8 cellular contexts compared by ENCODE assay signal in genomic region chr4:122764808-122765189, GRCh38. TPM values are rescaled to one million over a fixed set of nuclear protein-coding genes. Genes with fewer than 3 reads are reported as not detected.
DNase-seq lines count a peak whose midpoint lies in the region; ATAC-seq, FAIRE-seq and TF ChIP-seq lines count a peak whose summit lies in the region.

No MANE protein-coding gene starts in this region.

- no peaks in the 10 kb centered on the region for H3K36me3 Mint-ChIP-seq in stimulated activated memory B cell treated with anti-CD40 and anti-IgM and Interleukin-4, amounts not matched to agents 10 μg/mL and 1 μg/mL and 100 μg/mL, for 72 hours

- no peak overlapping the region for H3K4me2 ChIP-seq in HCT116 (ENCODE audit: low read length)

- H3K27me3 Mint-ChIP-seq in stimulated activated memory B cell treated with anti-CD40 and anti-IgM and Interleukin-4, amounts not matched to agents 10 μg/mL and 1 μg/mL and 100 μg/mL, for 72 hours, result peaks cover 9% of the 10 kb centered on the region

- H3K36me3 ChIP-seq in HCT116 (ENCODE audit: control insufficient read depth in 1 of 2, insufficient read depth in 2 of 2, low read length in 2 of 2) (no peaks in the 10 kb centered on the region), small intestine (ENCODE audit: control insufficient read depth in 2 of 2, insufficient read depth in 2 of 2, low read length in 2 of 2) (no peaks in the 10 kb centered on the region)

- no peak overlapping the region for H3K4me3 Mint-ChIP-seq in stimulated activated memory B cell treated with anti-CD40 and anti-IgM and Interleukin-4, amounts not matched to agents 10 μg/mL and 1 μg/mL and 100 μg/mL, for 72 hours

- peak; percentile 63 for FAIRE-seq in GM18507 (lab: Jason Lieb, UNC)
- no peak for FAIRE-seq in small intestine (lab: Jason Lieb, UNC)

- no peak overlapping the region for H3K4me3 ChIP-seq in HCT116 (replicated peaks in 1 of 2; ENCODE audit: low read depth in 1 of 2, low read length in 2 of 2)
- H3K4me3 ChIP-seq in foreskin fibroblast (ENCODE audit: low read depth in 1 of 2, low read length in 2 of 2), result peak overlapping the region in 1 of 2 donors; percentile 1
- no peak overlapping the region for H3K4me3 ChIP-seq in small intestine (ENCODE audit: low read depth in 1 of 2, low read length in 2 of 2)

- peaks cover 20% of the 10 kb centered on the region for H3K4me1 Mint-ChIP-seq in stimulated activated memory B cell treated with anti-CD40 and anti-IgM and Interleukin-4, amounts not matched to agents 10 μg/mL and 1 μg/mL and 100 μg/mL, for 72 hours

- no TSS peak for BruUV-seq in HCT116 (replicated peaks; lab: Mats Ljungman, UMichigan)

- no peak for TF ChIP-seq POLR2A in HCT116 (IDR thresholded peaks at IDR 0.05; ENCODE audit: borderline replicate concordance, extremely low read depth, insufficient read depth, insufficient read length)

- RAD21 ChIA-PET in HCT116 (lab: Charles Lee; ENCODE audit: low non-redundant PET in 1 of 2, low total read pairs in 2 of 2, uncharacterized antibody in 2 of 2, unreplicated experiment in 2 of 2), result no interaction called here

- H3K27ac ChIP-seq in HCT116 (ENCODE audit: low read depth, low read length) (no peak overlapping the region), small intestine (ENCODE audit: low read depth in 1 of 2, low read length in 1 of 2) (no peak overlapping the region)

- CTCF ChIA-PET in HCT116 (lab: Charles Lee), result no interaction called here

- H3K9ac ChIP-seq in HCT116 (ENCODE audit: low read length), result no peak overlapping the region

- TF ChIP-seq RAD21 in HCT116 (IDR thresholded peaks at IDR 0.05; ENCODE audit: low read depth), result no peak

- POLR2A ChIA-PET in HCT116 (lab: Charles Lee), result no interaction called here

- H3K27me3 ChIP-seq in HCT116 (ENCODE audit: insufficient read depth, low read length) (no peaks in the 10 kb centered on the region), small intestine (ENCODE audit: control insufficient read depth in 2 of 2, insufficient read depth in 2 of 2, low read length in 2 of 2) (no peaks in the 10 kb centered on the region)

- 64 to 81% (median 77%) methylated on average over 1 of the region's 1 CpG for WGBS in small intestine, 3 donors

- no peaks in the 10 kb centered on the region for H3K9me2 ChIP-seq in HCT116 (ENCODE audit: insufficient read depth)

- no peaks in the 10 kb centered on the region for H3K9me3 Mint-ChIP-seq in stimulated activated memory B cell treated with anti-CD40 and anti-IgM and Interleukin-4, amounts not matched to agents 10 μg/mL and 1 μg/mL and 100 μg/mL, for 72 hours

- TF ChIP-seq CTCF in HCT116 (IDR thresholded peaks at IDR 0.05 in 2 of 3, conservative IDR thresholded peaks at IDR 0.05 in 1 of 3; ENCODE audit: borderline replicate concordance in 1 of 3, insufficient read depth in 1 of 3, low read depth in 2 of 3, low read length in 2 of 3) (no peak), foreskin fibroblast (IDR thresholded peaks at IDR 0.05; ENCODE audit: low read depth, low read length) (no peak)

- no peaks in the 10 kb centered on the region for H3K9me3 ChIP-seq in HCT116 (ENCODE audit: control insufficient read depth in 1 of 2, insufficient read depth in 1 of 2, low read depth in 1 of 2, low read length in 2 of 2)
- H3K9me3 ChIP-seq in small intestine (ENCODE audit: control insufficient read depth, low read depth), result no peaks in the 10 kb centered on the region

- no peak for ATAC-seq in HCT116
- ATAC-seq in stimulated activated memory B cell treated with anti-CD40 and anti-IgM and Interleukin-4, amounts not matched to agents 10 μg/mL and 1 μg/mL and 100 μg/mL, for 72 hours, result no peak

- no peaks in the 10 kb centered on the region for H4K20me1 ChIP-seq in HCT116 (ENCODE audit: insufficient read depth)

- no peaks in the 10 kb centered on the region for H3K79me2 ChIP-seq in HCT116 (ENCODE audit: insufficient read depth, low read length)

- intact Hi-C loops in HCT116 (cut with micrococcal nuclease), result no loop called here

- DNase-seq in GM18507 (ENCODE audit: extremely low spot score, insufficient read length, low read depth), result no peak
- DNase-seq in HCT116 (ENCODE audit: low read depth, low spot score), result no peak
- peak; percentile 70 for DNase-seq in NCI-H226
- peak; percentile 72 to 88 for DNase-seq in foreskin fibroblast
- no peak for DNase-seq in small intestine
- no peak for DNase-seq in NCI-H82 treated with DMSO at 0.1 percent for 48 hours (lab: John Stamatoyannopoulos, UW; ENCODE audit: unreplicated experiment)
- no peak for DNase-seq in stimulated activated CD4-positive, alpha-beta T cell treated with anti-CD3 and anti-CD28 coated beads, Interleukin-2, amount 100 ng/mL, for 24 hours

- H3K4me1 ChIP-seq in HCT116 (ENCODE audit: control insufficient read depth in 1 of 2, insufficient read depth in 2 of 2, low read length in 2 of 2), result peaks cover 0 to 3% of the 10 kb centered on the region in 2 experiments; a peak in 1 of 4 replicates
- H3K4me1 ChIP-seq in small intestine (ENCODE audit: control insufficient read depth in 2 of 2, insufficient read depth in 1 of 2, low read depth in 1 of 2, low read length in 1 of 2), result no peaks in the 10 kb centered on the region

- no peak overlapping the region for H3K27ac Mint-ChIP-seq in stimulated activated memory B cell treated with anti-CD40 and anti-IgM and Interleukin-4, amounts not matched to agents 10 μg/mL and 1 μg/mL and 100 μg/mL, for 72 hours

- H2AFZ ChIP-seq in HCT116 (ENCODE audit: low read depth, low read length, poor library complexity, severe bottlenecking), result no peak overlapping the region

TF ChIP-seq in HCT116, 20 proteins besides CTCF, POLR2A, EP300 and RAD21:
- TF ChIP-seq EGR1 (IDR thresholded peaks at IDR 0.05; ENCODE audit: low read depth) (no peak), ELF1 (IDR thresholded peaks at IDR 0.05; ENCODE audit: borderline replicate concordance, low read depth) (no peak), CEBPB (IDR thresholded peaks at IDR 0.05; ENCODE audit: low read depth) (peak; percentile 73; the same call in 1 of the 2 replicates), EZH2phosphoT487 (IDR thresholded peaks at IDR 0.05; ENCODE audit: borderline replicate concordance) (no peak), FOSL1 (IDR thresholded peaks at IDR 0.05; ENCODE audit: low read depth) (0 out of 2 replicates have a peak, but pooled peaks have one; percentile 15), YY1 (IDR thresholded peaks at IDR 0.05; ENCODE audit: extremely low read depth, insufficient replicate concordance, low read depth, low read length) (no peak)
TF ChIP-seq in HCT116: peak in this region for 2.

RNA-seq across cellular contexts. Expression of gene BBS12, which starts 32.3 kb away (rescaled TPM):
- 2.1 TPM for total RNA-seq in HCT116 (2021; ENCODE audit: unreplicated experiment)
- polyA plus RNA-seq in HCT116 (2012), result 0.92 and 1.4 TPM in 2 replicates
- polyA plus RNA-seq in small intestine, result 1 to 10 TPM; 1.3 to 1.5 (median 1.4) TPM

Comparison
In these comparisons a context has a peak if more than half of its experiments do, and no peak if none do; other contexts are left out.
1. DNase-seq: peak in NCI-H226 (single experiment) and foreskin fibroblast (2 of 2); none in GM18507 (single experiment), HCT116 (single experiment), small intestine (single experiment), NCI-H82 treated with DMSO at 0.1 percent for 48 hours (single experiment) and stimulated activated CD4-positive, alpha-beta T cell treated with anti-CD3 and anti-CD28 coated beads, Interleukin-2, amount 100 ng/mL, for 24 hours (0 of 2).